ENCODE assay signal across 10 cellular contexts in the genomic region with DNA sequence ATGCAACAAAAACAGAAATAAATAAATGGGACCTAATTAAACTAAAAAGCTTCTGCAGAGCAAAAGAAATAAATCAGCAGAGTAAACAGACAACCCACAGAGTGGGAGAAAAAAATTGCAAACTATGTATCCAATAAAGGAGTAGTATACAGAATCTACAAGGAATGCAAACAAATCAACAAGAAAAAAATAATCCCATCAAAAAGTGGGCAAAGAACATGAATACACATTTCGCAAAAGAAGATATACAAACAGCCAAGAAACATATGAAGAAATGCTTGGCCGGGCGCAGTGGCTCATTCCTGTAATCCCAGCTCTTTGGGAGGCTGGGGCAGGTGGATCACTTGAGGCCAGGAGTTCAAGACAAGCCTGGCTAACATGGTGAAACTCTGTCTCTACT. TPM values are rescaled to one million over a fixed set of nuclear protein-coding genes. Genes with fewer than 3 reads are reported as not detected.
"Had no signal": no experiment of that assay in that cellular context is flagged by ENCODE, and none has a peak within 500 bp of the region (broad histone marks: within the 10 kb centered on the region; RNA-seq: fewer than 3 reads in every experiment).

No MANE protein-coding gene starts in this region.

RNA-seq across cellular contexts. Expression of a gene that starts 10.0 kb away (rescaled TPM):
- total RNA-seq: OCI-LY7, PC-3, PC-9, Peyer's patch, Right ventricle myocardium inferior, Right ventricle myocardium superior, RPMI7951, SJSA1, SK-MEL-5 had no signal
- polyA plus RNA-seq: SK-N-SH had no signal

RNA-seq across cellular contexts. Expression of a gene that starts 26.8 kb away (rescaled TPM):
- total RNA-seq: OCI-LY7 had no signal
